30 cellular contexts compared by ENCODE assay signal in the genomic region with DNA sequence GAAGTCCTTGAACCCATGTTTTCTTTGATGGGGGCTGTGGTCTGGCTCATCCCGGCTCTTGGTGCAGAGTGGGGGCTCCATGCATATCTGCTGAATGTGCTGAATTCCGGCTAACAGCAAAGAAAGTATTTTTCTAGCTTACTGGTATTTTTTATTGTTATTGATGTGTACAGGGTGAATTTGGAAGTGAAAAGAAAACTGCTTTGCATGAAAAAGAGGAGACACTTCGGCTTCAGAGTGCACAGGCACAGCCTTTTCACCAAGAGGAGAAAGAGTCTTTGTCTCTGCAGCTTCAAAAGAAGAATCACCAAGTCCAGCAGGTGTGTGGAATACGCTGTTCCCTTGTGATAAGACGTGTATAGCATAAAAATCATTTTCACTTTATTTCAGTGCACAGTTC.
"Had no signal": no experiment of that assay in that cellular context is flagged by ENCODE, and none has a peak within 500 bp of the region (broad histone marks: within the 10 kb centered on the region; RNA-seq: fewer than 3 reads in every experiment).

No MANE protein-coding gene starts in this region.

- H3K27ac ChIP-seq: colonic mucosa, gastroesophageal sphincter, right lobe of liver, thyroid gland, upper lobe of left lung, vagina, VCaP had no signal

- H3K4me3 Mint-ChIP-seq: activated CD4-positive, alpha-beta memory T cell treated with anti-CD3 and anti-CD28 coated beads, Interleukin-2, amount 10 ng/mL, durations not matched to agents 7 days and 5 days; activated CD4-positive, alpha-beta T cell treated with anti-CD3 and anti-CD28 coated beads, Interleukin-2, amount 10 ng/mL, durations not matched to agents 24 days and 14 days; activated T-cell treated with anti-CD3 and anti-CD28 coated beads, Interleukin-2, amount 50 U/mL, for 4 hours; activated T-helper 17 cell treated with anti-CD3 and anti-CD28 coated beads, Interleukin-2, amount 50 U/mL, for 72 hours; immature natural killer cell; naive B cell; nephron progenitor cell; stimulated activated naive CD8-positive, alpha-beta T cell treated with anti-CD3 and anti-CD28 coated beads, Interleukin-15, amount 100 ng/mL, for 72 hours; T-helper 1 cell treated with Interleukin-12 subunit alpha and Interleukin-12 subunit beta and Interleukin-4 antibody, amounts not matched to agents 30 μg/mL and 1 μg/mL, for 36 hours had no signal

- H3K27ac Mint-ChIP-seq: activated CD4-positive, alpha-beta memory T cell treated with anti-CD3 and anti-CD28 coated beads, Interleukin-2, amount 10 ng/mL, durations not matched to agents 7 days and 5 days; activated CD4-positive, alpha-beta T cell treated with anti-CD3 and anti-CD28 coated beads, Interleukin-2, amount 10 ng/mL, durations not matched to agents 24 days and 14 days; activated T-helper 17 cell treated with anti-CD3 and anti-CD28 coated beads, Interleukin-2, amount 50 U/mL, for 72 hours; nephron progenitor cell; T-helper 1 cell treated with Interleukin-12 subunit alpha and Interleukin-12 subunit beta and Interleukin-4 antibody, amounts not matched to agents 30 μg/mL and 1 μg/mL, for 36 hours had no signal

- H3K4me1 ChIP-seq: colonic mucosa, gastroesophageal sphincter, right lobe of liver, thyroid gland, upper lobe of left lung had no signal

- H3K4me1 Mint-ChIP-seq: activated CD4-positive, alpha-beta memory T cell treated with anti-CD3 and anti-CD28 coated beads, Interleukin-2, amount 10 ng/mL, durations not matched to agents 7 days and 5 days; activated T-helper 17 cell treated with anti-CD3 and anti-CD28 coated beads, Interleukin-2, amount 50 U/mL, for 72 hours had no signal

- H3K4me3 ChIP-seq: colonic mucosa, gastroesophageal sphincter, right lobe of liver, thyroid gland, upper lobe of left lung, vagina had no signal

- H3K27me3 Mint-ChIP-seq: activated CD4-positive, alpha-beta memory T cell treated with anti-CD3 and anti-CD28 coated beads, Interleukin-2, amount 10 ng/mL, durations not matched to agents 7 days and 5 days; activated CD4-positive, alpha-beta T cell treated with anti-CD3 and anti-CD28 coated beads, Interleukin-2, amount 10 ng/mL, durations not matched to agents 24 days and 14 days; activated T-helper 17 cell treated with anti-CD3 and anti-CD28 coated beads, Interleukin-2, amount 50 U/mL, for 72 hours; naive B cell; stimulated activated naive CD8-positive, alpha-beta T cell treated with anti-CD3 and anti-CD28 coated beads, Interleukin-15, amount 100 ng/mL, for 72 hours had no signal

- H3K9me3 Mint-ChIP-seq: activated T-cell treated with anti-CD3 and anti-CD28 coated beads, Interleukin-2, amount 50 U/mL, for 4 hours had no signal

- H3K9me3 ChIP-seq: colonic mucosa, gastroesophageal sphincter, right lobe of liver, thyroid gland, upper lobe of left lung, vagina had no signal

- ATAC-seq: activated CD4-positive, CD25-positive, alpha-beta regulatory T cell treated with anti-CD3 and anti-CD28 coated beads, Interleukin-2, amount 50 U/mL, for 24 hours; activated T-cell treated with anti-CD3 and anti-CD28 coated beads, Interleukin-2, amount 50 U/mL, for 4 hours; activated T-helper 17 cell treated with anti-CD3 and anti-CD28 coated beads, Interleukin-2, amount 50 U/mL, for 72 hours; gastroesophageal sphincter; left colon; right lobe of liver; stimulated activated naive CD8-positive, alpha-beta T cell treated with anti-CD3 and anti-CD28 coated beads, Interleukin-15, amount 100 ng/mL, for 72 hours had no signal

- H3K27me3 ChIP-seq: colonic mucosa, gastroesophageal sphincter, right lobe of liver, thyroid gland, upper lobe of left lung, vagina had no signal

- H3K36me3 ChIP-seq: colonic mucosa had no signal

- DNase-seq: activated CD4-positive, alpha-beta memory T cell treated with anti-CD3 and anti-CD28 coated beads, Interleukin-2, amount 10 ng/mL, durations not matched to agents 7 days and 5 days; activated CD4-positive, alpha-beta T cell treated with anti-CD3 and anti-CD28 coated beads, Interleukin-2, amount 10 ng/mL, durations not matched to agents 24 days and 14 days; activated gamma-delta T cell treated with Interleukin-2 at 50 U/mL for 16 hours; activated naive CD4-positive, alpha-beta T cell treated with anti-CD3 and anti-CD28 coated beads, Interleukin-2, amount 50 U/mL, for 16 hours; activated T-cell treated with anti-CD3 and anti-CD28 coated beads, Interleukin-2, amount 50 U/mL, for 4 hours; colonic mucosa; effector CD8-positive, alpha-beta T cell; erythroblast; head of caudate nucleus; hippocampal formation; immature natural killer cell; kidney; left colon; mammary epithelial cell; naive B cell; nephron progenitor cell; occipital lobe; right lobe of liver; stimulated activated CD4-positive, alpha-beta T cell treated with anti-CD3 and anti-CD28 coated beads, Interleukin-4, amount 100 ng/mL, for 1 hour; stimulated activated naive CD8-positive, alpha-beta T cell treated with anti-CD3 and anti-CD28 coated beads, Interleukin-15, amount 100 ng/mL, for 72 hours; SW 1271; T-helper 9 cell; thyroid gland; upper lobe of left lung had no signal
